1 cellular context compared by ENCODE assay signal in genomic region chr15:91369823-91370222, GRCh38.
TF ChIP-seq lines count a peak whose summit lies in the region.

No MANE protein-coding gene starts in this region.

TF ChIP-seq in K562, 482 proteins besides CTCF, POLR2A, EP300 and RAD21 (continued from another document):
- TF ChIP-seq MGA (IDR thresholded peaks at IDR 0.05) (peak; percentile 53), L3MBTL2 (IDR thresholded peaks at IDR 0.05) (peak; percentile 73), DDX20 (tag; IDR thresholded peaks at IDR 0.05; ENCODE audit: low read depth) (no peak), E2F8 (IDR thresholded peaks at IDR 0.05; ENCODE audit: low read depth, partially characterized antibody) (no peak), SP1 (CRISPR knock-in tag; IDR thresholded peaks at IDR 0.05) (no peak)
TF ChIP-seq in K562: peak in this region for 3.
